Comparison of ENCODE assay signal across 32 cellular contexts in the genomic region with DNA sequence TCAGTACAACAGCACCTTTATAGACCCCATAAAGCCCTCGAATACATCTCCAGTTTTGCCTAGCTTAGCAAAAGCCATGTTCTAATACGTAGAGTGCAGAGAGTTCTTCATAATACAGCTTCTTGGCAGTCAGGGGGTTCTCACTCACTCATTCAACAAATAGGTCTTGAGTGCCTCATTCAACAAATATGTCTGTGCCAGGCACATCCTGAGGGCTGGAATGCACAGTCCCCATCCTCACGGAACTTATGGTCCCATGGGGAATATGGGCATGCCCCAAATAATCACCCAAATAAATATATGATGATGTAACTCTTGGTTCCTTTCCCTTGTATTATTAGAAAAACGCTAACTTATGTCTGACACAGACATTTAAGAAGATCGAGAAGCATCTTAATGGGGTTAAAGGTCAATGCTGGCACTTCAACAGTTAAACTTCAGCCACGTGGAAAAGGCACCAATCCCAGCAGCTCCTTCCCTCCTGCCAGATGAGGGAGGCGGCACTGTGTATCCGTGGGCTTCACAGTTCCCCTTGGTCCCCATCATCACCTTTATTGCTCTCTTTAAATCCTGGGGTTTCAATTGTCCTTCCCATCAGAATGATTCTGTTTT. TPM values are rescaled to one million over a fixed set of nuclear protein-coding genes. Genes with fewer than 3 reads are reported as not detected.
A peak's percentile ranks its signal among the peaks of the same experiment; 100 is the strongest.
DNase-seq lines count a peak whose midpoint lies in the region; ATAC-seq, FAIRE-seq and TF ChIP-seq lines count a peak whose summit lies in the region.
"Had no signal": no experiment of that assay in that cellular context is flagged by ENCODE, and none has a peak within 500 bp of the region (broad histone marks: within the 10 kb centered on the region; RNA-seq: fewer than 3 reads in every experiment).

No MANE protein-coding gene starts in this region.

- TF ChIP-seq CTCF in AG04449 (IDR thresholded peaks at IDR 0.05; ENCODE audit: insufficient read depth, low read length, missing control alignments) (no peak), retinal pigment epithelial cell (conservative IDR thresholded peaks at IDR 0.05; ENCODE audit: low read depth, low read length) (no peak), kidney (IDR thresholded peaks at IDR 0.05; ENCODE audit: borderline replicate concordance, extremely low read depth, insufficient read depth) (no peak)

- 48 to 51% methylated on average over 8 of the region's 8 CpGs for WGBS in GM23248 (ENCODE audit: low coverage in 1 of 2, low lambda C conversion rate in 2 of 2, missing lambda C conversion rate in 2 of 2), 2 experiments

- H3K4me1 ChIP-seq in GM23248 (ENCODE audit: insufficient read depth) (no peaks in the 10 kb centered on the region), kidney (ENCODE audit: control insufficient read depth in 1 of 2, insufficient read depth in 1 of 2, low read depth in 1 of 2, low read length in 2 of 2) (peaks cover 9 to 10% of the 10 kb centered on the region in 2 donors)
- H3K4me1 ChIP-seq: colonic mucosa had no signal

- H3F3A ChIP-seq in GM23248 (ENCODE audit: insufficient read depth), result no peaks in the 10 kb centered on the region

- H3K36me3 ChIP-seq in GM23248 (ENCODE audit: low read depth), result no peaks in the 10 kb centered on the region
- H3K36me3 ChIP-seq in kidney (ENCODE audit: control insufficient read depth in 1 of 2, insufficient read depth in 2 of 2, low read length in 2 of 2), result no peaks in the 10 kb centered on the region
- H3K36me3 ChIP-seq: cardiac muscle cell, colonic mucosa had no signal

- H3K79me2 ChIP-seq in GM23248 (ENCODE audit: insufficient read depth), result no peaks in the 10 kb centered on the region

- H3K9ac ChIP-seq in GM23248 (no peak overlapping the region), kidney (ENCODE audit: low read length in 2 of 2) (no peak overlapping the region)

- no peak for ATAC-seq in GM19467 (IDR thresholded peaks at IDR 0.05; ENCODE audit: unreplicated experiment)
- ATAC-seq in HG02588 (IDR thresholded peaks at IDR 0.05; ENCODE audit: unreplicated experiment), result no peak
- ATAC-seq: stimulated activated naive CD8-positive, alpha-beta T cell treated with anti-CD3 and anti-CD28 coated beads, Interleukin-15, Interleukin-2, amounts not matched to agents 100 U/mL and 50 U/mL, for 24 hours; WTC11 had no signal

- intact Hi-C loops in kidney (cut with DNase I), result no loop called here

- no peaks in the 10 kb centered on the region for H3K9me2 ChIP-seq in GM23248 (ENCODE audit: insufficient read depth)

- no peak overlapping the region for H3K27ac ChIP-seq in GM23248
- no peak overlapping the region for H3K27ac ChIP-seq in kidney (ENCODE audit: low read depth in 2 of 2, low read length in 2 of 2)
- H3K27ac ChIP-seq: cardiac muscle cell, colonic mucosa, epithelial cell of prostate had no signal

- DNase-seq in AG04449 (ENCODE audit: low read depth, low spot score), result peak; percentile 19
- peak; percentile 44 for DNase-seq in GM23248
- peak; percentile 77 for DNase-seq in T1000 (lab: John Stamatoyannopoulos, UW)
- DNase-seq in retinal pigment epithelial cell (ENCODE audit: low read depth), result peak; percentile 12
- no peak for DNase-seq in kidney
- no peak for DNase-seq in activated gamma-delta T cell treated with Interleukin-2 at 50 U/mL for 16 hours
- DNase-seq: ACHN; activated CD4-positive, alpha-beta T cell treated with anti-CD3 and anti-CD28 coated beads, Interleukin-2, amount 10 ng/mL, durations not matched to agents 7 days and 5 days; activated effector memory CD4-positive, alpha-beta T cell treated with anti-CD3 and anti-CD28 coated beads, Interleukin-2, amount 50 U/mL, for 16 hours; activated naive CD8-positive, alpha-beta T cell treated with anti-CD3 and anti-CD28 coated beads for 36 hours; activated T-cell treated with anti-CD3 and anti-CD28 coated beads, Interleukin-2, amount 50 U/mL, for 1 hour; anterior cingulate cortex; C1 segment of cervical spinal cord; colonic mucosa; effector memory CD4-positive, alpha-beta T cell; GDM1; IMR-90; NCI-H1048; NCI-H1694; NCI-H748 treated with DMSO at 0.1 percent for 48 hours; SIG-M5; stimulated activated CD4-positive, alpha-beta T cell treated with anti-CD3 and anti-CD28 coated beads, Interleukin-2, amount 100 ng/mL, for 24 hours; stimulated activated naive CD8-positive, alpha-beta T cell treated with anti-CD3 and anti-CD28 coated beads, Interleukin-15, Interleukin-2, amounts not matched to agents 100 U/mL and 50 U/mL, for 24 hours; T-helper 9 cell had no signal

- H3K9me3 ChIP-seq in GM23248 (ENCODE audit: low read depth), result no peaks in the 10 kb centered on the region
- H3K9me3 ChIP-seq in kidney (ENCODE audit: control insufficient read depth in 1 of 2, low read length in 2 of 2), result no peaks in the 10 kb centered on the region
- H3K9me3 ChIP-seq: colonic mucosa had no signal

- CTCF ChIA-PET in AG04449 (lab: Yijun Ruan, JAX), result interaction anchor here (1.3 kb wide), 1 partner anchor 19 kb away, joined by 4 read pairs; the partner anchor contains the start of gene SEMA5B

- H3K4me3 ChIP-seq in AG04449 (ENCODE audit: low read depth, low read length), result no peak overlapping the region
- H3K4me3 ChIP-seq in GM23248, result no peak overlapping the region
- no peak overlapping the region for H3K4me3 ChIP-seq in retinal pigment epithelial cell (ENCODE audit: low read length)
- H3K4me3 ChIP-seq in kidney (ENCODE audit: low read length in 2 of 2), result no peak overlapping the region
- H3K4me3 ChIP-seq: cardiac muscle cell, colonic mucosa had no signal

- POLR2A ChIA-PET in AG04449 (lab: Yijun Ruan, JAX), result no interaction called here

- H2AFZ ChIP-seq in GM23248, result no peak overlapping the region

- no peaks in the 10 kb centered on the region for H4K20me1 ChIP-seq in GM23248 (ENCODE audit: insufficient read depth)

- in situ Hi-C loops in GM23248 (cut with MboI), result no loop called here

- peaks cover 14% of the 10 kb centered on the region for H3K27me3 ChIP-seq in GM23248 (replicated peaks; ENCODE audit: insufficient read depth)
- H3K27me3 ChIP-seq: cardiac muscle cell, colonic mucosa had no signal

- H3K4me2 ChIP-seq in GM23248 (ENCODE audit: unreplicated experiment), result no peak overlapping the region

- no peak for FAIRE-seq in kidney (lab: Jason Lieb, UNC)
- FAIRE-seq: H1, RCC 7860 had no signal

RNA-seq across cellular contexts. Expression of gene SEMA5B, which starts 18.8 kb away (rescaled TPM):
- total RNA-seq in GM23248 (2014; rRNA removed; shearing (Covaris generic)), result not detected in 2 replicates
- not detected in 2 replicates for polyA plus RNA-seq in GM23248 (2016; fragmentation: Nextera tagmentation; extraction: Ambion mirVana)
- total RNA-seq in kidney, result 8.4 TPM
- 6.6 TPM for polyA plus RNA-seq in kidney (ENCODE audit: insufficient read depth, low read depth, low replicate concordance)
- total RNA-seq: activated CD4-positive, alpha-beta T cell treated with anti-CD3 and anti-CD28 coated beads, Interleukin-2, amount 10 ng/mL, durations not matched to agents 7 days and 5 days; activated CD8-positive, alpha-beta memory T cell treated with anti-CD3 and anti-CD28 coated beads for 36 hours; activated naive CD8-positive, alpha-beta T cell treated with anti-CD3 and anti-CD28 coated beads for 36 hours; IMR-90 had no signal
- polyA plus RNA-seq: IMR-90 had no signal

RNA-seq across cellular contexts. Expression of gene PDIA5, which starts 20.5 kb away (rescaled TPM):
- total RNA-seq in GM23248 (2014; rRNA removed; shearing (Covaris generic)), result 39.5 and 49.1 TPM in 2 replicates
- polyA plus RNA-seq in GM23248 (2016; fragmentation: Nextera tagmentation; extraction: Ambion mirVana) (57.3 and 60.2 TPM in 2 replicates), kidney (ENCODE audit: insufficient read depth, low read depth, low replicate concordance) (19.9 TPM)
- total RNA-seq in kidney, result 27.9 TPM

Comparison
In these comparisons a context has a peak if more than half of its experiments do, and no peak if none do; other contexts are left out.
1. DNase-seq: peak in AG04449 (single experiment), GM23248 (single experiment), T1000 (single experiment) and retinal pigment epithelial cell (single experiment); none in kidney (single experiment) and activated gamma-delta T cell treated with Interleukin-2 at 50 U/mL for 16 hours (single experiment).